1 cellular context compared by ENCODE assay signal in the genomic region with DNA sequence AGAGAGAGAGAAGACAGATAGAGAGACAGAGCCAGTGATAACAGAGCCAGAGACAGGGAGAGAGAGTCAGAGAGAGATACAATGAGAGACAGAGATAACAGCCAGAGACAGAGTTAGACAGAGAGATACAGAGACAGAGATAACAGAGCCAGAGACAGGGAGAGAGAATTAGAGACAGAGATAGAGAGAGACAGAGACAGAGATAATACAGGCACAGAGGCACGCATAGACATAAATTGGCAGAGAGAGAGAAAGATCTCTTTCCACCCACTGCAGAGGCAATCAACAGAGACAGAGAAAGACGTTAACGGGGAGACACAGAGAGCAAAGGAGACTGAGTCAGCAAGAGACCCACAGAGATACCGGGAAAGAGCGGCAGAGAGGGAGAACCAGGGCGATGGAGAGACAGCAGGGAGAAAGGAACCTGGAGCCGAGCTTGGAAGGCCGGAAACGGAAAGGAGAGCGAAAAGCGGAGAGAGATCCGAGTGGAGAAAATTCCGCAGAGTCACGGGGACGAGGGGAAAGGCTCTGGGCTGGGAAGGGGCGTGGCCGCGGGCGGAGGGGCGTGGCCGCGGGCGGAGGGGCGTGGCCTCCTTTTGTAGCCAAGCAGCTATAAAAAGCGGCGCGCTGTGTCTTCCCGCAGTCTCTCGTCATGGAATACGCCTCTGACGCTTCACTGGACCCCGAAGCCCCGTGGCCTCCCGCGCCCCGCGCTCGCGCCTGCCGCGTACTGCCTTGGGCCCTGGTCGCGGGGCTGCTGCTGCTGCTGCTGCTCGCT.
A peak's percentile ranks its signal among the peaks of the same experiment; 100 is the strongest.
TF ChIP-seq lines count a peak whose summit lies in the region.

Gene TNFSF9 (plus strand): TSS at position 642 of the 778 bp plus-strand sequence. CDS start 11 bp downstream, at position 653.

TF ChIP-seq in K562, 482 proteins besides CTCF, POLR2A, EP300 and RAD21 (continued from another document and continues in another):
- TF ChIP-seq, protein P1, sequence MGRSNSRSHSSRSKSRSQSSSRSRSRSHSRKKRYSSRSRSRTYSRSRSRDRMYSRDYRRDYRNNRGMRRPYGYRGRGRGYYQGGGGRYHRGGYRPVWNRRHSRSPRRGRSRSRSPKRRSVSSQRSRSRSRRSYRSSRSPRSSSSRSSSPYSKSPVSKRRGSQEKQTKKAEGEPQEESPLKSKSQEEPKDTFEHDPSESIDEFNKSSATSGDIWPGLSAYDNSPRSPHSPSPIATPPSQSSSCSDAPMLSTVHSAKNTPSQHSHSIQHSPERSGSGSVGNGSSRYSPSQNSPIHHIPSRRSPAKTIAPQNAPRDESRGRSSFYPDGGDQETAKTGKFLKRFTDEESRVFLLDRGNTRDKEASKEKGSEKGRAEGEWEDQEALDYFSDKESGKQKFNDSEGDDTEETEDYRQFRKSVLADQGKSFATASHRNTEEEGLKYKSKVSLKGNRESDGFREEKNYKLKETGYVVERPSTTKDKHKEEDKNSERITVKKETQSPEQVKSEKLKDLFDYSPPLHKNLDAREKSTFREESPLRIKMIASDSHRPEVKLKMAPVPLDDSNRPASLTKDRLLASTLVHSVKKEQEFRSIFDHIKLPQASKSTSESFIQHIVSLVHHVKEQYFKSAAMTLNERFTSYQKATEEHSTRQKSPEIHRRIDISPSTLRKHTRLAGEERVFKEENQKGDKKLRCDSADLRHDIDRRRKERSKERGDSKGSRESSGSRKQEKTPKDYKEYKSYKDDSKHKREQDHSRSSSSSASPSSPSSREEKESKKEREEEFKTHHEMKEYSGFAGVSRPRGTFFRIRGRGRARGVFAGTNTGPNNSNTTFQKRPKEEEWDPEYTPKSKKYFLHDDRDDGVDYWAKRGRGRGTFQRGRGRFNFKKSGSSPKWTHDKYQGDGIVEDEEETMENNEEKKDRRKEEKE (IDR thresholded peaks at IDR 0.05; ENCODE audit: borderline replicate concordance in 1 of 2, control insufficient read depth in 1 of 2, low read depth in 2 of 2, low read length in 1 of 2): 0 out of 4 replicates have a peak, but pooled peaks of 1 of the 2 experiments have one; percentile 24
- TF ChIP-seq HMG20A (CRISPR knock-in tag; conservative IDR thresholded peaks at IDR 0.05): no peak
- no peak for TF ChIP-seq SLC30A9 (CRISPR knock-in tag; IDR thresholded peaks at IDR 0.05)
- no peak for TF ChIP-seq SREBF2 (CRISPR knock-in tag; IDR thresholded peaks at IDR 0.05)
- TF ChIP-seq NFXL1 (CRISPR knock-in tag; IDR thresholded peaks at IDR 0.05): no peak
- no peak for TF ChIP-seq ZNF282 (CRISPR knock-in tag; IDR thresholded peaks at IDR 0.05)
- peak; percentile 44; the same call in 1 of the 2 replicates for TF ChIP-seq MYBL2 (IDR thresholded peaks at IDR 0.05; ENCODE audit: low read depth)
- TF ChIP-seq MYBL2 (CRISPR knock-in tag; IDR thresholded peaks at IDR 0.05; ENCODE audit: borderline replicate concordance): no peak
- TF ChIP-seq CBX8 (IDR thresholded peaks at IDR 0.05; ENCODE audit: borderline replicate concordance, extremely low read depth, low read depth, low read length, poor library complexity, severe bottlenecking): no peak
- TF ChIP-seq BCL6 (CRISPR knock-in tag; IDR thresholded peaks at IDR 0.05): no peak
- TF ChIP-seq, protein P2, sequence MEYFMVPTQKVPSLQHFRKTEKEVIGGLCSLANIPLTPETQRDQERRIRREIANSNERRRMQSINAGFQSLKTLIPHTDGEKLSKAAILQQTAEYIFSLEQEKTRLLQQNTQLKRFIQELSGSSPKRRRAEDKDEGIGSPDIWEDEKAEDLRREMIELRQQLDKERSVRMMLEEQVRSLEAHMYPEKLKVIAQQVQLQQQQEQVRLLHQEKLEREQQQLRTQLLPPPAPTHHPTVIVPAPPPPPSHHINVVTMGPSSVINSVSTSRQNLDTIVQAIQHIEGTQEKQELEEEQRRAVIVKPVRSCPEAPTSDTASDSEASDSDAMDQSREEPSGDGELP (CRISPR knock-in tag; IDR thresholded peaks at IDR 0.05; ENCODE audit: borderline replicate concordance): peak; percentile 69; the same call in 1 of the 2 replicates
- no peak for TF ChIP-seq CTCFL (IDR thresholded peaks at IDR 0.05; ENCODE audit: borderline replicate concordance, insufficient read depth, low read depth, low read length, poor library complexity, severe bottlenecking)
- TF ChIP-seq, protein P3, sequence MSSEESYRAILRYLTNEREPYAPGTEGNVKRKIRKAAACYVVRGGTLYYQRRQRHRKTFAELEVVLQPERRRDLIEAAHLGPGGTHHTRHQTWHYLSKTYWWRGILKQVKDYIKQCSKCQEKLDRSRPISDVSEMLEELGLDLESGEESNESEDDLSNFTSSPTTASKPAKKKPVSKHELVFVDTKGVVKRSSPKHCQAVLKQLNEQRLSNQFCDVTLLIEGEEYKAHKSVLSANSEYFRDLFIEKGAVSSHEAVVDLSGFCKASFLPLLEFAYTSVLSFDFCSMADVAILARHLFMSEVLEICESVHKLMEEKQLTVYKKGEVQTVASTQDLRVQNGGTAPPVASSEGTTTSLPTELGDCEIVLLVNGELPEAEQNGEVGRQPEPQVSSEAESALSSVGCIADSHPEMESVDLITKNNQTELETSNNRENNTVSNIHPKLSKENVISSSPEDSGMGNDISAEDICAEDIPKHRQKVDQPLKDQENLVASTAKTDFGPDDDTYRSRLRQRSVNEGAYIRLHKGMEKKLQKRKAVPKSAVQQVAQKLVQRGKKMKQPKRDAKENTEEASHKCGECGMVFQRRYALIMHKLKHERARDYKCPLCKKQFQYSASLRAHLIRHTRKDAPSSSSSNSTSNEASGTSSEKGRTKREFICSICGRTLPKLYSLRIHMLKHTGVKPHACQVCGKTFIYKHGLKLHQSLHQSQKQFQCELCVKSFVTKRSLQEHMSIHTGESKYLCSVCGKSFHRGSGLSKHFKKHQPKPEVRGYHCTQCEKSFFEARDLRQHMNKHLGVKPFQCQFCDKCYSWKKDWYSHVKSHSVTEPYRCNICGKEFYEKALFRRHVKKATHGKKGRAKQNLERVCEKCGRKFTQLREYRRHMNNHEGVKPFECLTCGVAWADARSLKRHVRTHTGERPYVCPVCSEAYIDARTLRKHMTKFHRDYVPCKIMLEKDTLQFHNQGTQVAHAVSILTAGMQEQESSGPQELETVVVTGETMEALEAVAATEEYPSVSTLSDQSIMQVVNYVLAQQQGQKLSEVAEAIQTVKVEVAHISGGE (CRISPR knock-in tag; IDR thresholded peaks at IDR 0.05): peak in 1 of 3 experiments; percentile 86; a peak in 2 of 6 replicates
- TF ChIP-seq, protein P4, sequence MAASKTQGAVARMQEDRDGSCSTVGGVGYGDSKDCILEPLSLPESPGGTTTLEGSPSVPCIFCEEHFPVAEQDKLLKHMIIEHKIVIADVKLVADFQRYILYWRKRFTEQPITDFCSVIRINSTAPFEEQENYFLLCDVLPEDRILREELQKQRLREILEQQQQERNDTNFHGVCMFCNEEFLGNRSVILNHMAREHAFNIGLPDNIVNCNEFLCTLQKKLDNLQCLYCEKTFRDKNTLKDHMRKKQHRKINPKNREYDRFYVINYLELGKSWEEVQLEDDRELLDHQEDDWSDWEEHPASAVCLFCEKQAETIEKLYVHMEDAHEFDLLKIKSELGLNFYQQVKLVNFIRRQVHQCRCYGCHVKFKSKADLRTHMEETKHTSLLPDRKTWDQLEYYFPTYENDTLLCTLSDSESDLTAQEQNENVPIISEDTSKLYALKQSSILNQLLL (CRISPR knock-in tag; IDR thresholded peaks at IDR 0.05; ENCODE audit: borderline replicate concordance): no peak
- no peak for TF ChIP-seq ZNF717 (CRISPR knock-in tag; IDR thresholded peaks at IDR 0.05)
- TF ChIP-seq ZNF707 (CRISPR knock-in tag; conservative IDR thresholded peaks at IDR 0.05): no peak
- TF ChIP-seq ZEB2 (IDR thresholded peaks at IDR 0.05): peak; percentile 70; the same call in 1 of the 2 replicates
- no peak for TF ChIP-seq PTBP1 (IDR thresholded peaks at IDR 0.05; ENCODE audit: low read depth, low read length)
- TF ChIP-seq LARP7 (IDR thresholded peaks at IDR 0.05): peak; percentile 97
- no peak for TF ChIP-seq CEBPG (CRISPR knock-in tag; IDR thresholded peaks at IDR 0.05)
- no peak for TF ChIP-seq CEBPG (tag; conservative IDR thresholded peaks at IDR 0.05 in 1 of 2, IDR thresholded peaks at IDR 0.05 in 1 of 2)
- TF ChIP-seq ZNF175 (CRISPR knock-in tag; IDR thresholded peaks at IDR 0.05; ENCODE audit: low read depth): no peak
- peak; percentile 86; the same call in 1 of the 2 replicates for TF ChIP-seq ETV5 (CRISPR knock-in tag; IDR thresholded peaks at IDR 0.05; ENCODE audit: low read depth)
- TF ChIP-seq, protein P5, sequence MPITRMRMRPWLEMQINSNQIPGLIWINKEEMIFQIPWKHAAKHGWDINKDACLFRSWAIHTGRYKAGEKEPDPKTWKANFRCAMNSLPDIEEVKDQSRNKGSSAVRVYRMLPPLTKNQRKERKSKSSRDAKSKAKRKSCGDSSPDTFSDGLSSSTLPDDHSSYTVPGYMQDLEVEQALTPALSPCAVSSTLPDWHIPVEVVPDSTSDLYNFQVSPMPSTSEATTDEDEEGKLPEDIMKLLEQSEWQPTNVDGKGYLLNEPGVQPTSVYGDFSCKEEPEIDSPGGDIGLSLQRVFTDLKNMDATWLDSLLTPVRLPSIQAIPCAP (CRISPR knock-in tag; IDR thresholded peaks at IDR 0.05; ENCODE audit: borderline replicate concordance): no peak
- TF ChIP-seq ZNF124 (CRISPR knock-in tag; IDR thresholded peaks at IDR 0.05): no peak
- no peak for TF ChIP-seq TCF7 (IDR thresholded peaks at IDR 0.05; ENCODE audit: borderline replicate concordance)
- TF ChIP-seq POLR2H (tag; IDR thresholded peaks at IDR 0.05; ENCODE audit: low read depth): peak; percentile 97
- TF ChIP-seq, protein P6, sequence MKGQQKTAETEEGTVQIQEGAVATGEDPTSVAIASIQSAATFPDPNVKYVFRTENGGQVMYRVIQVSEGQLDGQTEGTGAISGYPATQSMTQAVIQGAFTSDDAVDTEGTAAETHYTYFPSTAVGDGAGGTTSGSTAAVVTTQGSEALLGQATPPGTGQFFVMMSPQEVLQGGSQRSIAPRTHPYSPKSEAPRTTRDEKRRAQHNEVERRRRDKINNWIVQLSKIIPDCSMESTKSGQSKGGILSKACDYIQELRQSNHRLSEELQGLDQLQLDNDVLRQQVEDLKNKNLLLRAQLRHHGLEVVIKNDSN (CRISPR knock-in tag; IDR thresholded peaks at IDR 0.05): peak; percentile 45; the same call in 1 of the 2 replicates
- TF ChIP-seq KLF1 (tag; IDR thresholded peaks at IDR 0.05): no peak
- TF ChIP-seq KDM1A (IDR thresholded peaks at IDR 0.05): peak; percentile 86 to 88; a peak in 3 of 4 replicates
- TF ChIP-seq PYGO2 (tag; IDR thresholded peaks at IDR 0.05): no peak
- no peak for TF ChIP-seq CEBPB (tag; IDR thresholded peaks at IDR 0.05)
- TF ChIP-seq PPARD (CRISPR knock-in tag; IDR thresholded peaks at IDR 0.05): no peak
- 0 out of 2 replicates have a peak, but pooled peaks have one; percentile 24 for TF ChIP-seq ATF3 (IDR thresholded peaks at IDR 0.05)
- TF ChIP-seq ATF3 (CRISPR knock-in tag; conservative IDR thresholded peaks at IDR 0.05): peak; percentile 36; the same call in 1 of the 2 replicates
- peak in 1 of 2 experiments; percentile 75; a peak in 1 of 4 replicates for TF ChIP-seq SIN3A (IDR thresholded peaks at IDR 0.05; ENCODE audit: borderline replicate concordance in 2 of 2, control insufficient read depth in 1 of 2, low read depth in 2 of 2, low read length in 2 of 2)
- no peak for TF ChIP-seq SNRNP70 (optimal IDR thresholded peaks at IDR 0.05; ENCODE audit: low read depth, low read length)
- peak; percentile 44 for TF ChIP-seq ARHGAP35 (IDR thresholded peaks at IDR 0.05; ENCODE audit: partially characterized antibody)
- TF ChIP-seq ZBTB17 (CRISPR knock-in tag; IDR thresholded peaks at IDR 0.05): peak; percentile 13; the same call in 1 of the 2 replicates
- no peak for TF ChIP-seq ZFP1 (CRISPR knock-in tag; IDR thresholded peaks at IDR 0.05)
- TF ChIP-seq MTA2 (IDR thresholded peaks at IDR 0.05; ENCODE audit: low read depth): peak; percentile 49; the same call in 1 of the 2 replicates
- TF ChIP-seq, protein P7, sequence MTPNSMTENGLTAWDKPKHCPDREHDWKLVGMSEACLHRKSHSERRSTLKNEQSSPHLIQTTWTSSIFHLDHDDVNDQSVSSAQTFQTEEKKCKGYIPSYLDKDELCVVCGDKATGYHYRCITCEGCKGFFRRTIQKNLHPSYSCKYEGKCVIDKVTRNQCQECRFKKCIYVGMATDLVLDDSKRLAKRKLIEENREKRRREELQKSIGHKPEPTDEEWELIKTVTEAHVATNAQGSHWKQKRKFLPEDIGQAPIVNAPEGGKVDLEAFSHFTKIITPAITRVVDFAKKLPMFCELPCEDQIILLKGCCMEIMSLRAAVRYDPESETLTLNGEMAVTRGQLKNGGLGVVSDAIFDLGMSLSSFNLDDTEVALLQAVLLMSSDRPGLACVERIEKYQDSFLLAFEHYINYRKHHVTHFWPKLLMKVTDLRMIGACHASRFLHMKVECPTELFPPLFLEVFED (CRISPR knock-in tag; conservative IDR thresholded peaks at IDR 0.05): 0 out of 2 replicates have a peak, but pooled peaks have one; percentile 71
- TF ChIP-seq ZNF253 (CRISPR knock-in tag; conservative IDR thresholded peaks at IDR 0.05): no peak
- TF ChIP-seq FIP1L1 (IDR thresholded peaks at IDR 0.05; ENCODE audit: low read depth, low read length, poor library complexity, severe bottlenecking): peak; percentile 99
- TF ChIP-seq KLF10 (CRISPR knock-in tag; IDR thresholded peaks at IDR 0.05): no peak
- TF ChIP-seq, protein P8, sequence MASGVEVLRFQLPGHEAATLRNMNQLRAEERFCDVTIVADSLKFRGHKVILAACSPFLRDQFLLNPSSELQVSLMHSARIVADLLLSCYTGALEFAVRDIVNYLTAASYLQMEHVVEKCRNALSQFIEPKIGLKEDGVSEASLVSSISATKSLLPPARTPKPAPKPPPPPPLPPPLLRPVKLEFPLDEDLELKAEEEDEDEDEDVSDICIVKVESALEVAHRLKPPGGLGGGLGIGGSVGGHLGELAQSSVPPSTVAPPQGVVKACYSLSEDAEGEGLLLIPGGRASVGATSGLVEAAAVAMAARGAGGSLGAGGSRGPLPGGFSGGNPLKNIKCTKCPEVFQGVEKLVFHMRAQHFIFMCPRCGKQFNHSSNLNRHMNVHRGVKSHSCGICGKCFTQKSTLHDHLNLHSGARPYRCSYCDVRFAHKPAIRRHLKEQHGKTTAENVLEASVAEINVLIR (CRISPR knock-in tag; IDR thresholded peaks at IDR 0.05): no peak
